Comparison of ENCODE assay signal across 1 cellular context in the genomic region with DNA sequence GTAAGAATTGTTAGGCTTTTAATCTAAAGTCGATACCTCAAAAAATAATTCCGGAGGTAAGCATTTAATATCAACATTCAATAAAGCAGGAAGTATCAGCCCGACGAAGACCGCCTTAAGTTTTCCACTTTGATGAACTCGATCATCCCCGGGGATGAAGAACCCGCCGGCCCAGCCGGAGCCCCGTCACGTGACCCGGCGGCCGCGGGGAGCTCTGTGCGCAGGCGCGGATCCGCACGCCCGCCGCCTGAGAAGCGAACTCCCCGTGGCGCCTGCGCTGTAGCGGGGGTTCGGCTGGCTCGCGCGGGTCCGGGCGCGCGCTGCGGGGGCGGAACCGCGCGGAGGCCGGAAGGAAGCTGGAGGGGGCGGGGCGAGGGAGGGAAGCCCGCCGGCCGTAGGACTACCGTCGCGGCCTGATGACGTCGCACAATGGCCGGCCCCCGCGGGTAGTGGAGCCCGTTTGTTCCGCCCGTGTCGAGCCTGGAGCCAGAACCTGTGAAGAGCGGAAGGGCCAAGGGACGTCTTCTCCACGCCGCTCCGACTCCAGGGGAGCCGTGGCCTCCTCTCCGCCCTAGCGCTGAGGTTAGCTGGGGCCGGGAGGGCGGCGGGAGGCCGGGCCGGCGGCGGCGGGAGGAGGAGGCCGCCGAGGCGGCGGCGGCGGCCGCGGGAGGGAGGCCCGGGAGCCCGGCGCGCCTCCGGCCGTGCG.
TF ChIP-seq lines count a peak whose summit lies in the region.

A gene (plus strand): TSS at position 419 of the 706 bp plus-strand sequence. CDS start 6,721 bp downstream, outside the sequence.

TF ChIP-seq in HepG2, 621 proteins besides CTCF, POLR2A, EP300 and RAD21 (continued from another document and continues in another):
- TF ChIP-seq, protein P1, sequence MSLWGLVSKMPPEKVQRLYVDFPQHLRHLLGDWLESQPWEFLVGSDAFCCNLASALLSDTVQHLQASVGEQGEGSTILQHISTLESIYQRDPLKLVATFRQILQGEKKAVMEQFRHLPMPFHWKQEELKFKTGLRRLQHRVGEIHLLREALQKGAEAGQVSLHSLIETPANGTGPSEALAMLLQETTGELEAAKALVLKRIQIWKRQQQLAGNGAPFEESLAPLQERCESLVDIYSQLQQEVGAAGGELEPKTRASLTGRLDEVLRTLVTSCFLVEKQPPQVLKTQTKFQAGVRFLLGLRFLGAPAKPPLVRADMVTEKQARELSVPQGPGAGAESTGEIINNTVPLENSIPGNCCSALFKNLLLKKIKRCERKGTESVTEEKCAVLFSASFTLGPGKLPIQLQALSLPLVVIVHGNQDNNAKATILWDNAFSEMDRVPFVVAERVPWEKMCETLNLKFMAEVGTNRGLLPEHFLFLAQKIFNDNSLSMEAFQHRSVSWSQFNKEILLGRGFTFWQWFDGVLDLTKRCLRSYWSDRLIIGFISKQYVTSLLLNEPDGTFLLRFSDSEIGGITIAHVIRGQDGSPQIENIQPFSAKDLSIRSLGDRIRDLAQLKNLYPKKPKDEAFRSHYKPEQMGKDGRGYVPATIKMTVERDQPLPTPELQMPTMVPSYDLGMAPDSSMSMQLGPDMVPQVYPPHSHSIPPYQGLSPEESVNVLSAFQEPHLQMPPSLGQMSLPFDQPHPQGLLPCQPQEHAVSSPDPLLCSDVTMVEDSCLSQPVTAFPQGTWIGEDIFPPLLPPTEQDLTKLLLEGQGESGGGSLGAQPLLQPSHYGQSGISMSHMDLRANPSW (CRISPR knock-in tag; IDR thresholded peaks at IDR 0.05; ENCODE audit: borderline replicate concordance): no peak
- peak; percentile 78; the same call in 1 of the 2 replicates for TF ChIP-seq ZNF343 (CRISPR knock-in tag; IDR thresholded peaks at IDR 0.05)
- TF ChIP-seq, protein P2, sequence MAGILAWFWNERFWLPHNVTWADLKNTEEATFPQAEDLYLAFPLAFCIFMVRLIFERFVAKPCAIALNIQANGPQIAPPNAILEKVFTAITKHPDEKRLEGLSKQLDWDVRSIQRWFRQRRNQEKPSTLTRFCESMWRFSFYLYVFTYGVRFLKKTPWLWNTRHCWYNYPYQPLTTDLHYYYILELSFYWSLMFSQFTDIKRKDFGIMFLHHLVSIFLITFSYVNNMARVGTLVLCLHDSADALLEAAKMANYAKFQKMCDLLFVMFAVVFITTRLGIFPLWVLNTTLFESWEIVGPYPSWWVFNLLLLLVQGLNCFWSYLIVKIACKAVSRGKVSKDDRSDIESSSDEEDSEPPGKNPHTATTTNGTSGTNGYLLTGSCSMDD (CRISPR knock-in tag; IDR thresholded peaks at IDR 0.05): no peak
- TF ChIP-seq RBM39 (IDR thresholded peaks at IDR 0.05; ENCODE audit: low read depth, low read length, poor library complexity, severe bottlenecking): no peak
- no peak for TF ChIP-seq ZNF121 (CRISPR knock-in tag; IDR thresholded peaks at IDR 0.05)
- TF ChIP-seq, protein P3, sequence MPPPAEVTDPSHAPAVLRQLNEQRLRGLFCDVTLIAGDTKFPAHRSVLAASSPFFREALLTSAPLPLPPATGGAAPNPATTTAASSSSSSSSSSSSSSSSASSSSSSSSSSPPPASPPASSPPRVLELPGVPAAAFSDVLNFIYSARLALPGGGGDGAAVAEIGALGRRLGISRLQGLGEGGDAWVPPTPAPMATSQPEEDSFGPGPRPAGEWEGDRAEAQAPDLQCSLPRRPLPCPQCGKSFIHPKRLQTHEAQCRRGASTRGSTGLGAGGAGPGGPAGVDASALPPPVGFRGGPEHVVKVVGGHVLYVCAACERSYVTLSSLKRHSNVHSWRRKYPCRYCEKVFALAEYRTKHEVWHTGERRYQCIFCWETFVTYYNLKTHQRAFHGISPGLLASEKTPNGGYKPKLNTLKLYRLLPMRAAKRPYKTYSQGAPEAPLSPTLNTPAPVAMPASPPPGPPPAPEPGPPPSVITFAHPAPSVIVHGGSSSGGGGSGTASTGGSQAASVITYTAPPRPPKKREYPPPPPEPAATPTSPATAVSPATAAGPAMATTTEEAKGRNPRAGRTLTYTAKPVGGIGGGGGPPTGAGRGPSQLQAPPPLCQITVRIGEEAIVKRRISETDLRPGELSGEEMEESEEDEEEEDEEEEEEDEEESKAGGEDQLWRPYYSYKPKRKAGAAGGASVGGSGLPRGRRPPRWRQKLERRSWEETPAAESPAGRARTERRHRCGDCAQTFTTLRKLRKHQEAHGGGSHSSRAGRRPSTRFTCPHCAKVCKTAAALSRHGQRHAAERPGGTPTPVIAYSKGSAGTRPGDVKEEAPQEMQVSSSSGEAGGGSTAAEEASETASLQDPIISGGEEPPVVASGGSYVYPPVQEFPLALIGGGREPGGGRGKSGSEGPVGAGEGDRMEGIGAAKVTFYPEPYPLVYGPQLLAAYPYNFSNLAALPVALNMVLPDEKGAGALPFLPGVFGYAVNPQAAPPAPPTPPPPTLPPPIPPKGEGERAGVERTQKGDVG (CRISPR knock-in tag; IDR thresholded peaks at IDR 0.05; ENCODE audit: borderline replicate concordance): no peak
- no peak for TF ChIP-seq SNAPC2 (CRISPR knock-in tag; IDR thresholded peaks at IDR 0.05)
- 0 out of 2 replicates have a peak, but pooled peaks have one; percentile 29 for TF ChIP-seq ZNF557 (CRISPR knock-in tag; IDR thresholded peaks at IDR 0.05)
- no peak for TF ChIP-seq ZNF615 (CRISPR knock-in tag; IDR thresholded peaks at IDR 0.05; ENCODE audit: borderline replicate concordance)
- TF ChIP-seq, protein P4, sequence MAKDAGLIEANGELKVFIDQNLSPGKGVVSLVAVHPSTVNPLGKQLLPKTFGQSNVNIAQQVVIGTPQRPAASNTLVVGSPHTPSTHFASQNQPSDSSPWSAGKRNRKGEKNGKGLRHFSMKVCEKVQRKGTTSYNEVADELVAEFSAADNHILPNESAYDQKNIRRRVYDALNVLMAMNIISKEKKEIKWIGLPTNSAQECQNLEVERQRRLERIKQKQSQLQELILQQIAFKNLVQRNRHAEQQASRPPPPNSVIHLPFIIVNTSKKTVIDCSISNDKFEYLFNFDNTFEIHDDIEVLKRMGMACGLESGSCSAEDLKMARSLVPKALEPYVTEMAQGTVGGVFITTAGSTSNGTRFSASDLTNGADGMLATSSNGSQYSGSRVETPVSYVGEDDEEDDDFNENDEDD (CRISPR knock-in tag; IDR thresholded peaks at IDR 0.05; ENCODE audit: borderline replicate concordance): peak; percentile 87
- peak; percentile 43; the same call in 1 of the 2 replicates for TF ChIP-seq FOXA3 (CRISPR knock-in tag; IDR thresholded peaks at IDR 0.05)
- TF ChIP-seq ZNF670 (CRISPR knock-in tag; IDR thresholded peaks at IDR 0.05; ENCODE audit: borderline replicate concordance): no peak; the same call in 1 of the 2 replicates
- TF ChIP-seq ZNF619 (CRISPR knock-in tag; IDR thresholded peaks at IDR 0.05): no peak; the same call in 1 of the 2 replicates
- TF ChIP-seq AHR (CRISPR knock-in tag; IDR thresholded peaks at IDR 0.05): peak; percentile 68; the same call in 1 of the 2 replicates
- TF ChIP-seq, protein P5, sequence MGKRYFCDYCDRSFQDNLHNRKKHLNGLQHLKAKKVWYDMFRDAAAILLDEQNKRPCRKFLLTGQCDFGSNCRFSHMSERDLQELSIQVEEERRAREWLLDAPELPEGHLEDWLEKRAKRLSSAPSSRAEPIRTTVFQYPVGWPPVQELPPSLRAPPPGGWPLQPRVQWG (CRISPR knock-in tag; IDR thresholded peaks at IDR 0.05; ENCODE audit: borderline replicate concordance, low read depth): no peak
- TF ChIP-seq NFYC (CRISPR knock-in tag; IDR thresholded peaks at IDR 0.05): 0 out of 2 replicates have a peak, but pooled peaks have one; percentile 27
- TF ChIP-seq, protein P6, sequence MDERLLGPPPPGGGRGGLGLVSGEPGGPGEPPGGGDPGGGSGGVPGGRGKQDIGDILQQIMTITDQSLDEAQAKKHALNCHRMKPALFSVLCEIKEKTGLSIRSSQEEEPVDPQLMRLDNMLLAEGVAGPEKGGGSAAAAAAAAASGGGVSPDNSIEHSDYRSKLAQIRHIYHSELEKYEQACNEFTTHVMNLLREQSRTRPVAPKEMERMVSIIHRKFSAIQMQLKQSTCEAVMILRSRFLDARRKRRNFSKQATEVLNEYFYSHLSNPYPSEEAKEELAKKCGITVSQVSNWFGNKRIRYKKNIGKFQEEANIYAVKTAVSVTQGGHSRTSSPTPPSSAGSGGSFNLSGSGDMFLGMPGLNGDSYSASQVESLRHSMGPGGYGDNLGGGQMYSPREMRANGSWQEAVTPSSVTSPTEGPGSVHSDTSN (CRISPR knock-in tag; IDR thresholded peaks at IDR 0.05): no peak
- TF ChIP-seq, protein P7, sequence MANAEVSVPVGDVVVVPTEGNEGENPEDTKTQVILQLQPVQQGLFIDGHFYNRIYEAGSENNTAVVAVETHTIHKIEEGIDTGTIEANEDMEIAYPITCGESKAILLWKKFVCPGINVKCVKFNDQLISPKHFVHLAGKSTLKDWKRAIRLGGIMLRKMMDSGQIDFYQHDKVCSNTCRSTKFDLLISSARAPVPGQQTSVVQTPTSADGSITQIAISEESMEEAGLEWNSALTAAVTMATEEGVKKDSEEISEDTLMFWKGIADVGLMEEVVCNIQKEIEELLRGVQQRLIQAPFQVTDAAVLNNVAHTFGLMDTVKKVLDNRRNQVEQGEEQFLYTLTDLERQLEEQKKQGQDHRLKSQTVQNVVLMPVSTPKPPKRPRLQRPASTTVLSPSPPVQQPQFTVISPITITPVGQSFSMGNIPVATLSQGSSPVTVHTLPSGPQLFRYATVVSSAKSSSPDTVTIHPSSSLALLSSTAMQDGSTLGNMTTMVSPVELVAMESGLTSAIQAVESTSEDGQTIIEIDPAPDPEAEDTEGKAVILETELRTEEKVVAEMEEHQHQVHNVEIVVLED (CRISPR knock-in tag; IDR thresholded peaks at IDR 0.05; ENCODE audit: borderline replicate concordance): peak; percentile 76
- no peak for TF ChIP-seq ZNF337 (CRISPR knock-in tag; IDR thresholded peaks at IDR 0.05; ENCODE audit: borderline replicate concordance, low read depth)
- peak; percentile 83 for TF ChIP-seq PHF5A (CRISPR knock-in tag; IDR thresholded peaks at IDR 0.05; ENCODE audit: low read depth, unreplicated experiment)
- TF ChIP-seq, protein P8, sequence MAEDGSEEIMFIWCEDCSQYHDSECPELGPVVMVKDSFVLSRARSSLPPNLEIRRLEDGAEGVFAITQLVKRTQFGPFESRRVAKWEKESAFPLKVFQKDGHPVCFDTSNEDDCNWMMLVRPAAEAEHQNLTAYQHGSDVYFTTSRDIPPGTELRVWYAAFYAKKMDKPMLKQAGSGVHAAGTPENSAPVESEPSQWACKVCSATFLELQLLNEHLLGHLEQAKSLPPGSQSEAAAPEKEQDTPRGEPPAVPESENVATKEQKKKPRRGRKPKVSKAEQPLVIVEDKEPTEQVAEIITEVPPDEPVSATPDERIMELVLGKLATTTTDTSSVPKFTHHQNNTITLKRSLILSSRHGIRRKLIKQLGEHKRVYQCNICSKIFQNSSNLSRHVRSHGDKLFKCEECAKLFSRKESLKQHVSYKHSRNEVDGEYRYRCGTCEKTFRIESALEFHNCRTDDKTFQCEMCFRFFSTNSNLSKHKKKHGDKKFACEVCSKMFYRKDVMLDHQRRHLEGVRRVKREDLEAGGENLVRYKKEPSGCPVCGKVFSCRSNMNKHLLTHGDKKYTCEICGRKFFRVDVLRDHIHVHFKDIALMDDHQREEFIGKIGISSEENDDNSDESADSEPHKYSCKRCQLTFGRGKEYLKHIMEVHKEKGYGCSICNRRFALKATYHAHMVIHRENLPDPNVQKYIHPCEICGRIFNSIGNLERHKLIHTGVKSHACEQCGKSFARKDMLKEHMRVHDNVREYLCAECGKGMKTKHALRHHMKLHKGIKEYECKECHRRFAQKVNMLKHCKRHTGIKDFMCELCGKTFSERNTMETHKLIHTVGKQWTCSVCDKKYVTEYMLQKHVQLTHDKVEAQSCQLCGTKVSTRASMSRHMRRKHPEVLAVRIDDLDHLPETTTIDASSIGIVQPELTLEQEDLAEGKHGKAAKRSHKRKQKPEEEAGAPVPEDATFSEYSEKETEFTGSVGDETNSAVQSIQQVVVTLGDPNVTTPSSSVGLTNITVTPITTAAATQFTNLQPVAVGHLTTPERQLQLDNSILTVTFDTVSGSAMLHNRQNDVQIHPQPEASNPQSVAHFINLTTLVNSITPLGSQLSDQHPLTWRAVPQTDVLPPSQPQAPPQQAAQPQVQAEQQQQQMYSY (CRISPR knock-in tag; IDR thresholded peaks at IDR 0.05): peak; percentile 42; the same call in 1 of the 2 replicates
- TF ChIP-seq HDAC6 (IDR thresholded peaks at IDR 0.05; ENCODE audit: low read depth, low read length): no peak
- TF ChIP-seq MZF1 (CRISPR knock-in tag; IDR thresholded peaks at IDR 0.05; ENCODE audit: borderline replicate concordance): no peak
- no peak for TF ChIP-seq ZNF44 (CRISPR knock-in tag; IDR thresholded peaks at IDR 0.05)
- TF ChIP-seq, protein P9, sequence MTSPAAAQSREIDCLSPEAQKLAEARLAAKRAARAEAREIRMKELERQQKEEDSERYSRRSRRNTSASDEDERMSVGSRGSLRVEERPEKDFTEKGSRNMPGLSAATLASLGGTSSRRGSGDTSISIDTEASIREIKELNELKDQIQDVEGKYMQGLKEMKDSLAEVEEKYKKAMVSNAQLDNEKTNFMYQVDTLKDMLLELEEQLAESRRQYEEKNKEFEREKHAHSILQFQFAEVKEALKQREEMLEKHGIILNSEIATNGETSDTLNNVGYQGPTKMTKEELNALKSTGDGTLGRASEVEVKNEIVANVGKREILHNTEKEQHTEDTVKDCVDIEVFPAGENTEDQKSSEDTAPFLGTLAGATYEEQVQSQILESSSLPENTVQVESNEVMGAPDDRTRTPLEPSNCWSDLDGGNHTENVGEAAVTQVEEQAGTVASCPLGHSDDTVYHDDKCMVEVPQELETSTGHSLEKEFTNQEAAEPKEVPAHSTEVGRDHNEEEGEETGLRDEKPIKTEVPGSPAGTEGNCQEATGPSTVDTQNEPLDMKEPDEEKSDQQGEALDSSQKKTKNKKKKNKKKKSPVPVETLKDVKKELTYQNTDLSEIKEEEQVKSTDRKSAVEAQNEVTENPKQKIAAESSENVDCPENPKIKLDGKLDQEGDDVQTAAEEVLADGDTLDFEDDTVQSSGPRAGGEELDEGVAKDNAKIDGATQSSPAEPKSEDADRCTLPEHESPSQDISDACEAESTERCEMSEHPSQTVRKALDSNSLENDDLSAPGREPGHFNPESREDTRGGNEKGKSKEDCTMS (CRISPR knock-in tag; conservative IDR thresholded peaks at IDR 0.05): no peak
- TF ChIP-seq HNF4G (IDR thresholded peaks at IDR 0.05; ENCODE audit: borderline replicate concordance, low read depth, low read length): no peak
- TF ChIP-seq HNF4G (CRISPR knock-in tag; IDR thresholded peaks at IDR 0.05; ENCODE audit: borderline replicate concordance, low read depth): no peak
- peak; percentile 5; the same call in 1 of the 2 replicates for TF ChIP-seq ZNF138 (CRISPR knock-in tag; IDR thresholded peaks at IDR 0.05; ENCODE audit: low read depth)
- TF ChIP-seq ZNF589 (CRISPR knock-in tag; conservative IDR thresholded peaks at IDR 0.05): 0 out of 2 replicates have a peak, but pooled peaks have one; percentile 15
- no peak for TF ChIP-seq ZFP41 (CRISPR knock-in tag; IDR thresholded peaks at IDR 0.05; ENCODE audit: borderline replicate concordance)
